8 cellular contexts compared by ENCODE assay signal in genomic region chr18:3261393-3262233, GRCh38. TPM values are rescaled to one million over a fixed set of nuclear protein-coding genes. Genes with fewer than 3 reads are reported as not detected.
A peak's percentile ranks its signal among the peaks of the same experiment; 100 is the strongest.
DNase-seq lines count a peak whose midpoint lies in the region; ATAC-seq and TF ChIP-seq lines count a peak whose summit lies in the region.

MYL12B (plus strand) TSS chr18:3262133; CDS start chr18:3272899, 10,766 bp downstream.

- H3K4me3 ChIP-seq in AG09309 (ENCODE audit: control insufficient read depth, low read depth, low read length) (peak within 1 kb of the TSS; percentile 81), lower leg skin (ENCODE audit: low read depth, poor library complexity, severe bottlenecking) (peak within 1 kb of the TSS; percentile 100)

- intact Hi-C loops in lower leg skin (cut with DNase I; ENCODE audit: low total_unique reads), result no loop called here

- 0 to 2% methylated on average over 39 to 52 of the region's 83 CpGs for WGBS in lower leg skin, 2 donors

- ATAC-seq in GM18868 (IDR thresholded peaks at IDR 0.05; ENCODE audit: unreplicated experiment) (peak; percentile 85), HG03103 (IDR thresholded peaks at IDR 0.05; ENCODE audit: low read depth, unreplicated experiment) (peak; percentile 76)

- TF ChIP-seq CTCF in AG09309 (IDR thresholded peaks at IDR 0.05; ENCODE audit: control insufficient read depth, insufficient read depth, low read depth, low read length, missing control alignments) (no peak), lower leg skin (IDR thresholded peaks at IDR 0.05) (no peak)

- TF ChIP-seq POLR2A in lower leg skin (IDR thresholded peaks at IDR 0.05), result peak in 1 of 2 donors; percentile 51

- no peak for DNase-seq in AG09309 (ENCODE audit: low read depth)
- peak; percentile 58 for DNase-seq in NCI-H460 (ENCODE audit: extremely low read depth, low read depth)
- DNase-seq in activated CD4-positive, alpha-beta T cell treated with anti-CD3 and anti-CD28 coated beads, Interleukin-2, amount 50 U/mL, for 24 hours (ENCODE audit: low read depth in 1 of 2, low spot score in 1 of 2), result peak; percentile 59 to 63
- peak in 1 of 2 donors; percentile 83 for DNase-seq in dermis microvascular lymphatic vessel endothelial cell (ENCODE audit: low read depth in 2 of 2)
- peak; percentile 71 to 97 for DNase-seq in lower leg skin (ENCODE audit: low spot score in 2 of 2)
- DNase-seq in stimulated activated CD4-positive, alpha-beta T cell treated with anti-CD3 and anti-CD28 coated beads, Interleukin-4, amount 100 ng/mL, for 48 hours (ENCODE audit: low read depth in 2 of 2), result peak; percentile 62 to 75

RNA-seq across cellular contexts. Expression of gene MYL12B, which starts in this region (rescaled TPM):
- 410 and 432 TPM in 2 replicates for total RNA-seq in NCI-H460 (2014; rRNA removed; shearing (Covaris generic))
- polyA plus RNA-seq in NCI-H460 (2014; cell fraction: nucleus; rRNA removed), result 168 and 199 TPM in 2 replicates
- total RNA-seq in dermis microvascular lymphatic vessel endothelial cell, result 703 and 866 TPM in 2 replicates
- total RNA-seq in lower leg skin, result 100 to 1,000 TPM; 240 to 360 (median 286) TPM
